ENCODE assay signal across 8 cellular contexts in genomic region chr2:218399391-218400166, GRCh38. TPM values are rescaled to one million over a fixed set of nuclear protein-coding genes. Genes with fewer than 3 reads are reported as not detected.
DNase-seq lines count a peak whose midpoint lies in the region; ATAC-seq and TF ChIP-seq lines count a peak whose summit lies in the region.

A gene with protein sequence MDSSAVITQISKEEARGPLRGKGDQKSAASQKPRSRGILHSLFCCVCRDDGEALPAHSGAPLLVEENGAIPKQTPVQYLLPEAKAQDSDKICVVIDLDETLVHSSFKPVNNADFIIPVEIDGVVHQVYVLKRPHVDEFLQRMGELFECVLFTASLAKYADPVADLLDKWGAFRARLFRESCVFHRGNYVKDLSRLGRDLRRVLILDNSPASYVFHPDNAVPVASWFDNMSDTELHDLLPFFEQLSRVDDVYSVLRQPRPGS (plus strand): TSS chr2:218399868. CDS start chr2:218400091, 223 bp downstream.

- peaks cover 13% of the 10 kb centered on the region for H3K36me3 Mint-ChIP-seq in T-cell
- H3K36me3 Mint-ChIP-seq in type B pancreatic cell = peaks cover 7% of the 10 kb centered on the region

- H3K27ac Mint-ChIP-seq in T-cell (peak within 1 kb of the TSS; percentile 89 to 91), type B pancreatic cell (peak within 1 kb of the TSS; percentile 81)

- no peaks in the 10 kb centered on the region for H3K27me3 Mint-ChIP-seq in T-cell
- peaks cover 18% of the 10 kb centered on the region for H3K27me3 Mint-ChIP-seq in type B pancreatic cell

- H3K4me3 Mint-ChIP-seq in T-cell (peak within 1 kb of the TSS; percentile 91 to 93 (median 91)), type B pancreatic cell (peak within 1 kb of the TSS; percentile 94)

- TF ChIP-seq CTCF in GM12864 (IDR thresholded peaks at IDR 0.05; ENCODE audit: low read depth, low read length, missing control alignments) (no peak), type B pancreatic cell (conservative IDR thresholded peaks at IDR 0.05) (no peak)

- POLR2A ChIA-PET in T-cell (lab: Charles Lee) = interaction anchor here (0.6 to 0.7 kb wide), 2 partner anchors 84 to 180 kb away, joined by 5 to 8 read pairs; no protein-coding TSS in a partner anchor

- H3K27ac ChIP-seq in adipose tissue (ENCODE audit: low read depth, low read length) = peak within 1 kb of the TSS; percentile 91

- CTCF ChIA-PET in T-cell (lab: Charles Lee) = interaction anchor here (0.5 to 0.6 kb wide), 2 partner anchors 104 to 448 kb away, joined by 3 read pairs; no protein-coding TSS in a partner anchor

- peak; percentile 89 for DNase-seq in GM12864 (ENCODE audit: low read depth)
- DNase-seq in NCI-H1417 treated with DMSO at 0.1 percent for 48 hours (lab: John Stamatoyannopoulos, UW) = peak; percentile 14
- DNase-seq in T-cell = peak; percentile 80 to 91 (median 86)
- peak; percentile 98 for DNase-seq in cardiac septum (ENCODE audit: low spot score)
- DNase-seq in posterior cingulate gyrus = peak; percentile 91 to 99 (median 93)
- peak; percentile 96 for DNase-seq in type B pancreatic cell (ENCODE audit: extremely low spot score, unreplicated experiment)

- intact Hi-C loops in cardiac septum (cut with DNase I) = loop anchor here (5.0 to 10.0 kb wide), 3 partner anchors 127 to 255 kb away; partner anchors contain the start of genes AAMP, BCS1L, CNOT9 and PNKD
- intact Hi-C loops in posterior cingulate gyrus (cut with DNase I) = loop anchor here (5.0 kb wide), 3 partner anchors 97 to 182 kb away; partner anchors contain the start of gene ARPC2

- WGBS in adipose tissue, 3 donors = 0 to 1% (median 1%) methylated on average over 46 to 77 of the region's 78 CpGs

- H3K9me3 Mint-ChIP-seq in T-cell = no peaks in the 10 kb centered on the region
- no peaks in the 10 kb centered on the region for H3K9me3 Mint-ChIP-seq in type B pancreatic cell

- H3K4me3 ChIP-seq in GM12864 (ENCODE audit: low read depth, low read length) = peak within 1 kb of the TSS; percentile 91

- ATAC-seq in HG02759 (IDR thresholded peaks at IDR 0.05; ENCODE audit: unreplicated experiment) = peak; percentile 45
- ATAC-seq in T-cell (replicated peaks in 1 of 4) = peak; percentile 25 to 38 (median 32)

- H3K4me1 Mint-ChIP-seq in T-cell = peaks cover 52 to 59% (median 58%) of the 10 kb centered on the region in 3 donors
- H3K4me1 Mint-ChIP-seq in type B pancreatic cell (ENCODE audit: unreplicated experiment) = peaks cover 22% of the 10 kb centered on the region

RNA-seq across cellular contexts. Expression of the gene that starts here (rescaled TPM):
- 100 to 1,000 TPM; 105 to 200 (median 195) TPM for total RNA-seq in T-cell
- 100 to 1,000 TPM in 2 of 3 donors, 10 to 100 TPM in 1; 72.0 to 134 (median 132) TPM for polyA plus RNA-seq in adipose tissue
- total RNA-seq in cardiac septum = 100 TPM
- 96.4 and 112 TPM in 2 replicates for total RNA-seq in type B pancreatic cell (ENCODE audit: low replicate concordance)

Comparison
In these comparisons a context has a peak if more than half of its experiments do, and no peak if none do; other contexts are left out.
1. Peak in every context shown above with its lines: DNase-seq, ATAC-seq, H3K4me3 ChIP-seq and H3K27ac ChIP-seq.
2. DNase-seq: peak in every context shown above with its lines; median percentile 98 in cardiac septum; 96 in type B pancreatic cell; 93 in posterior cingulate gyrus; 89 in GM12864; 86 in T-cell; 14 in NCI-H1417 treated with DMSO at 0.1 percent for 48 hours.